ENCODE assay signal across 8 cellular contexts in the genomic region with DNA sequence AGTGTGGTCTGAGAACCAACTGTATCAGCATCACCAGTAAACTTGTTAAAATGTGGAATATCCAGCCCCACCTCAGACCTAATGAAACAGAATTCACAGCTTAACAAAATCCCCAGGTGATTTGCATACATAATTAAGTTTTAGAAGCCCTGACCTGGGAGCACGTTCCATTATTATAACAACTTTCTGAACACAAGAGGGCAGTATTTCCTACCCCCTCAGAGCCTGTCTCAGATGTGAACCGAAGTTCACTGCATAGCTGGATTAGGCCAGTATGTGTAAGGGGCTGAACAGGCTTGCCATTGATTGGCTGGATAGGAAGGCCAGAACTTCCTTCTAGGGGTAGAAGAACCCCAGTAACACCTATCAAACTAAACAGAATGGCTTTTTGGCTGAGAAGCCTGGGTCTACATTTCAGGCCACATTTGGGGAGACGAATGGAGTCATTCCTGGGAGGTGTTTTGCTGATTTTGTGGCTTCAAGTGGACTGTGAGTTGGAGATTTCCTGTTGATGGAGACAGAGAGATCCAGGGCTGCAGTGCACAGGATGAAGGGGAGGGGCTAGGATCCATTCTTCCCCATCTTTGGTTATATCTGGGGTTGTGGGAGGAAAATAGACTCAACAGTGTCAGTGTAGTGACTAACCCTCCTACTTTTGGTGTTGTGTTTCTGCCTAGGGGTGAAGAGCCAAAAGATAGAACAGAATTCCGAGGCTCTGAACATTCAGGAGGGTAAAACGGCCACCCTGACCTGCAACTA.
DNase-seq lines count a peak whose midpoint lies in the region; ATAC-seq, FAIRE-seq and TF ChIP-seq lines count a peak whose summit lies in the region.

No MANE protein-coding gene starts in this region.

- peak; percentile 66 for FAIRE-seq in GM19239 (lab: Jason Lieb, UNC)

- H3K27me3 ChIP-seq in CD8-positive, alpha-beta memory T cell (ENCODE audit: insufficient read depth, low read length, poor library complexity, severe bottlenecking) = no peaks in the 10 kb centered on the region
- H3K27me3 ChIP-seq in brain microvascular endothelial cell (replicated peaks) = no peaks in the 10 kb centered on the region
- H3K27me3 ChIP-seq in naive thymus-derived CD4-positive, alpha-beta T cell (ENCODE audit: control insufficient read depth in 2 of 2, insufficient read depth in 2 of 2, low read length in 2 of 2) = no peaks in the 10 kb centered on the region

- POLR2A ChIA-PET in CD8-positive, alpha-beta memory T cell (lab: Charles Lee) = interaction anchor here (0.9 to 1.0 kb wide), 2 partner anchors 33 to 45 kb away, joined by 3 read pairs; no protein-coding TSS in a partner anchor
- POLR2A ChIA-PET in naive thymus-derived CD4-positive, alpha-beta T cell (lab: Charles Lee) = interaction anchor here (0.7 to 1.0 kb wide), 2 partner anchors 769 to 802 kb away, joined by 3 read pairs; no protein-coding TSS in a partner anchor

- DNase-seq in CD8-positive, alpha-beta memory T cell = peak in 3 of 5 donors; percentile 31 to 55 (median 38)
- DNase-seq in GM19239 (ENCODE audit: insufficient read length, low spot score) (peak; percentile 5), NCI-H748 treated with DMSO at 0.1 percent for 48 hours (lab: John Stamatoyannopoulos, UW) (peak; percentile 6), brain microvascular endothelial cell (peak; percentile 4), ecto neural progenitor cell (ENCODE audit: low spot score) (no peak)
- peak in 7 of 9 donors; percentile 21 to 56 (median 41) for DNase-seq in naive thymus-derived CD4-positive, alpha-beta T cell
- no peak for DNase-seq in activated effector memory CD4-positive, alpha-beta T cell treated with anti-CD3 and anti-CD28 coated beads, Interleukin-2, amount 50 U/mL, for 16 hours

- H3K4me3 Mint-ChIP-seq in CD8-positive, alpha-beta memory T cell = peak overlapping the region; percentile 59 to 78 (median 71)
- H3K4me3 Mint-ChIP-seq in naive thymus-derived CD4-positive, alpha-beta T cell = peak overlapping the region; percentile 42 to 81 (median 68)

- TF ChIP-seq CTCF in brain microvascular endothelial cell (IDR thresholded peaks at IDR 0.05; ENCODE audit: low read depth, low read length, missing control alignments) = peak; percentile 51

- peaks cover 0 to 5% (median 1%) of the 10 kb centered on the region in 3 donors for H3K4me1 Mint-ChIP-seq in CD8-positive, alpha-beta memory T cell
- peaks cover 0 to 9% (median 0%) of the 10 kb centered on the region in 7 donors for H3K4me1 Mint-ChIP-seq in naive thymus-derived CD4-positive, alpha-beta T cell

- CTCF ChIA-PET in CD8-positive, alpha-beta memory T cell (lab: Charles Lee) = interaction anchor here (1.2 to 2.2 kb wide), 3 partner anchors 18 to 802 kb away, joined by 3 to 7 read pairs (median 7); no protein-coding TSS in a partner anchor
- CTCF ChIA-PET in naive thymus-derived CD4-positive, alpha-beta T cell (lab: Charles Lee) = interaction anchor here (0.6 to 1.2 kb wide), 4 partner anchors 40 to 802 kb away, joined by 3 read pairs; no protein-coding TSS in a partner anchor

- no peak overlapping the region for H3K27ac ChIP-seq in CD8-positive, alpha-beta memory T cell (ENCODE audit: low read depth, low read length)
- no peak overlapping the region for H3K27ac ChIP-seq in brain microvascular endothelial cell
- peak overlapping the region; percentile 6 for H3K27ac ChIP-seq in naive thymus-derived CD4-positive, alpha-beta T cell (ENCODE audit: low read depth, low read length)

- H3K9me3 Mint-ChIP-seq in CD8-positive, alpha-beta memory T cell = no peaks in the 10 kb centered on the region
- H3K9me3 Mint-ChIP-seq in naive thymus-derived CD4-positive, alpha-beta T cell = peaks cover 0 to 7% (median 0%) of the 10 kb centered on the region in 11 donors

- peaks cover 1 to 16% of the 10 kb centered on the region in 2 donors for H3K27me3 Mint-ChIP-seq in CD8-positive, alpha-beta memory T cell
- H3K27me3 Mint-ChIP-seq in naive thymus-derived CD4-positive, alpha-beta T cell = peaks cover 0 to 30% (median 5%) of the 10 kb centered on the region in 5 donors

- H3K36me3 Mint-ChIP-seq in CD8-positive, alpha-beta memory T cell = no peaks in the 10 kb centered on the region
- H3K36me3 Mint-ChIP-seq in naive thymus-derived CD4-positive, alpha-beta T cell = no peaks in the 10 kb centered on the region

- H3K9me3 ChIP-seq in CD8-positive, alpha-beta memory T cell (ENCODE audit: low read length) = no peaks in the 10 kb centered on the region
- no peaks in the 10 kb centered on the region for H3K9me3 ChIP-seq in naive thymus-derived CD4-positive, alpha-beta T cell (ENCODE audit: control insufficient read depth in 2 of 3, low read length in 3 of 3)

- in situ Hi-C loops in brain microvascular endothelial cell (cut with HindIII; ENCODE audit: low pct_ligation_motif_present, low sequenced_read_pairs) = no loop called here

- no peaks in the 10 kb centered on the region for H3K4me1 ChIP-seq in CD8-positive, alpha-beta memory T cell (ENCODE audit: insufficient read depth, low read length)
- H3K4me1 ChIP-seq in naive thymus-derived CD4-positive, alpha-beta T cell (ENCODE audit: control insufficient read depth in 2 of 2, insufficient read depth in 2 of 2, low read length in 2 of 2) = no peaks in the 10 kb centered on the region

- peak overlapping the region; percentile 11 for H3K4me3 ChIP-seq in CD8-positive, alpha-beta memory T cell (ENCODE audit: low read length)
- no peak overlapping the region for H3K4me3 ChIP-seq in brain microvascular endothelial cell (ENCODE audit: low read depth, low read length)
- H3K4me3 ChIP-seq in naive thymus-derived CD4-positive, alpha-beta T cell (ENCODE audit: low read length) = no peak overlapping the region

- peak overlapping the region in 5 of 8 donors; percentile 9 to 87 (median 78) for H3K27ac Mint-ChIP-seq in CD8-positive, alpha-beta memory T cell
- H3K27ac Mint-ChIP-seq in naive thymus-derived CD4-positive, alpha-beta T cell = peak overlapping the region; percentile 4 to 87 (median 76)

- H3K36me3 ChIP-seq in CD8-positive, alpha-beta memory T cell (ENCODE audit: insufficient read depth, low read length) = no peaks in the 10 kb centered on the region
- H3K36me3 ChIP-seq in brain microvascular endothelial cell (replicated peaks) = no peaks in the 10 kb centered on the region
- H3K36me3 ChIP-seq in naive thymus-derived CD4-positive, alpha-beta T cell (ENCODE audit: control insufficient read depth in 2 of 3, insufficient read depth in 3 of 3, low read length in 3 of 3) = no peaks in the 10 kb centered on the region

- ATAC-seq in naive thymus-derived CD4-positive, alpha-beta T cell = peak; percentile 85
- no peak for ATAC-seq in GM21528 (IDR thresholded peaks at IDR 0.05; ENCODE audit: low FRiP score, unreplicated experiment)

- intact Hi-C loops in naive thymus-derived CD4-positive, alpha-beta T cell (cut with micrococcal nuclease) = loop anchor here (1.0 to 5.0 kb wide), 4 partner anchors 19 to 802 kb away; no protein-coding TSS in a partner anchor

Comparison
In these comparisons a context has a peak if more than half of its experiments do, and no peak if none do; other contexts are left out.
1. DNase-seq: peak in CD8-positive, alpha-beta memory T cell (3 of 5), GM19239 (single experiment), NCI-H748 treated with DMSO at 0.1 percent for 48 hours (single experiment), brain microvascular endothelial cell (single experiment) and naive thymus-derived CD4-positive, alpha-beta T cell (7 of 9); none in activated effector memory CD4-positive, alpha-beta T cell treated with anti-CD3 and anti-CD28 coated beads, Interleukin-2, amount 50 U/mL, for 16 hours (single experiment) and ecto neural progenitor cell (single experiment).